ENCODE assay signal across 18 cellular contexts in the genomic region with DNA sequence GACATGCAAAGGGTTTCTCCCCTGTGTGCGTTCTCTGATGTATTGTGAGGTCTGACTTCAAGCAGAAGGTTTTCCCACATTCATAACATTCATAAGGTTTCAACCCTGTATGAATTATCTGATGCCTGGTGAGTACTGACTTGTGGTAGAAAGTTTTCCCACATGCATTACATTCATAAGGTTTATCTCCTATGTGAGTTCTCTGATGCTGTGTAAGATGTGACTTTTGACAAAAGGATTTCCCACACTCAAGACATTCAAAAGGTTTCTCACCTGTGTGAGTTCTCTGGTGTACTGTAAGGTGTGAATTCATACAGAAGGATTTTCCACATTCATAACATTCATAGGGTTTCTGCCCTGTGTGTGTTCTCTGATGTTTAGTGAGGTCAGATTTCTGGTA.
"Had no signal": no experiment of that assay in that cellular context is flagged by ENCODE, and none has a peak within 500 bp of the region (broad histone marks: within the 10 kb centered on the region; RNA-seq: fewer than 3 reads in every experiment).

No MANE protein-coding gene starts in this region.

- H3K27ac ChIP-seq: ascending aorta, epithelial cell of prostate, tibial nerve, uterus, VCaP had no signal

- H2AFZ ChIP-seq: hepatocyte had no signal

- H3K4me2 ChIP-seq: hepatocyte had no signal

- H3K27me3 ChIP-seq: ascending aorta, hepatocyte, tibial nerve, uterus had no signal

- ATAC-seq: activated naive CD8-positive, alpha-beta T cell treated with anti-CD3 and anti-CD28 coated beads, Interleukin-2, amount 50 U/mL, for 24 hours; activated T-cell treated with anti-CD3 and anti-CD28 coated beads, Interleukin-2, amount 50 U/mL, for 4 hours; left colon; stimulated activated naive CD8-positive, alpha-beta T cell treated with anti-CD3 and anti-CD28 coated beads, Interleukin-15, Interleukin-2, amounts not matched to agents 100 U/mL and 50 U/mL, for 24 hours had no signal

- H3K79me2 ChIP-seq: hepatocyte had no signal

- H3K4me1 ChIP-seq: ascending aorta, tibial nerve, uterus had no signal

- H3K4me3 ChIP-seq: ascending aorta, hepatocyte, tibial nerve, uterus had no signal

- H3K36me3 ChIP-seq: uterus had no signal

- DNase-seq: activated CD4-positive, alpha-beta T cell treated with anti-CD3 and anti-CD28 coated beads, Interleukin-2, amount 50 U/mL, for 1 hour; activated CD4-positive, CD25-positive, alpha-beta regulatory T cell treated with anti-CD3 and anti-CD28 coated beads, Interleukin-2, amount 50 U/mL, for 72 hours; activated CD8-positive, alpha-beta memory T cell treated with anti-CD3 and anti-CD28 coated beads, Interleukin-2, amount 50 U/mL, for 4 hours; activated naive CD4-positive, alpha-beta T cell treated with anti-CD3 and anti-CD28 coated beads, Interleukin-2, amount 10 ng/mL, durations not matched to agents 7 days and 5 days; activated naive CD8-positive, alpha-beta T cell treated with anti-CD3 and anti-CD28 coated beads, Interleukin-2, amount 50 U/mL, for 24 hours; activated T-cell treated with anti-CD3 and anti-CD28 coated beads, Interleukin-2, amount 50 U/mL, for 4 hours; cerebellar nuclear complex; effector memory CD4-positive, alpha-beta T cell; foreskin fibroblast; left colon; stimulated activated CD4-positive, alpha-beta T cell treated with anti-CD3 and anti-CD28 coated beads, Interleukin-12 subunit alpha, Interleukin-12 subunit beta, amount 100 ng/mL, for 4 hours; stimulated activated naive CD8-positive, alpha-beta T cell treated with anti-CD3 and anti-CD28 coated beads, Interleukin-15, Interleukin-2, amounts not matched to agents 100 U/mL and 50 U/mL, for 24 hours; uterus had no signal
